ENCODE assay signal across 1 cellular context in the genomic region with DNA sequence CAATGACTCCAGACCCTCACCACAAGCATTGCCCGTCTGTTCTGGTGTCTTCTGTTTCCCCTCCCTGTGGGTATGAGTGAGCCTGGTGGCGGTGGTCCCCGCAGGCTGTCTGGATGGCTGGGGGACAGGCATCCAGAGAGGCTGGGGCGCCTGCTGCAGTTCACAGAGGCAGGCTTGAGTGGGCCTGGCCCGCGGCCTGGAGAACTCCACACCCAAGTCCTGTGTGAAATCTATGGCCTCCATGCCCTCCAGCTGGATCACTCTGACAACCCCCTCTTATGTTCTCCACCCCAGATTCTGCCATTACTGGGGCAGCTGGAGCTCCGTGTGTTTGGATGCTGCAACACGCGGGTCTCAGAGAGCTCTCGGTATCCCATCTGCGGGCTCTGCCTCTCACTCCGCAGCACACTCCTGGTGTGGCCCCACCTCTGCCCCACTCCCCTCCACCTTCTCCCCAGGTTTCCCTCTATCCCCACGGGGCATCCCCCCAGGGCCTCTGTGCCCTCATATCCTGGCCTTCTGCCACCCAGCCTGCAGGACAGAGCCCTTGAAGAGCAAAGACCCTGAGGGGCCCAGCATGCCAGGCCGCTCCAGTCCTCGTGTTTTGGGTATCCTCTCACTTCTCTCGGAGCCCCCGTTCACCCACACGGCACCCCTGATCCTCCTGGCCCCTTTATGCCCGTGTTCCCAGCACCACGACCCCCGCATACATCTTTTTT.
TF ChIP-seq lines count a peak whose summit lies in the region.

No MANE protein-coding gene starts in this region.

TF ChIP-seq in K562, 482 proteins besides CTCF, POLR2A, EP300 and RAD21 (continued from another document and continues in another):
- TF ChIP-seq FOSL1 (tag; conservative IDR thresholded peaks at IDR 0.05) (no peak), KDM5B (IDR thresholded peaks at IDR 0.05; ENCODE audit: insufficient replicate concordance, low read depth, low read length) (no peak), JUN (IDR thresholded peaks at IDR 0.05; ENCODE audit: borderline replicate concordance, low read depth, low read length) (no peak), JUN (CRISPR knock-in tag; IDR thresholded peaks at IDR 0.05; ENCODE audit: borderline replicate concordance) (0 out of 2 replicates have a peak, but pooled peaks have one; percentile 21), SMARCA5 (IDR thresholded peaks at IDR 0.05) (no peak), ATF4 (CRISPR knock-in tag; IDR thresholded peaks at IDR 0.05) (no peak), FOXM1 (IDR thresholded peaks at IDR 0.05; ENCODE audit: low read depth) (no peak), FOXM1 (CRISPR knock-in tag; IDR thresholded peaks at IDR 0.05; ENCODE audit: low read depth) (peak; percentile 39; the same call in 1 of the 2 replicates), FOXJ2 (tag; IDR thresholded peaks at IDR 0.05) (no peak), EP400 (IDR thresholded peaks at IDR 0.05) (no peak), RB1 (IDR thresholded peaks at IDR 0.05; ENCODE audit: low read depth) (no peak), CHCHD3 (CRISPR knock-in tag; IDR thresholded peaks at IDR 0.05) (no peak), HLTF (IDR thresholded peaks at IDR 0.05) (no peak), RFX1 (IDR thresholded peaks at IDR 0.05) (no peak), ADNP (tag; IDR thresholded peaks at IDR 0.05) (no peak), ILF3 (IDR thresholded peaks at IDR 0.05; ENCODE audit: borderline replicate concordance) (no peak), ATF1 (CRISPR knock-in tag; IDR thresholded peaks at IDR 0.05) (no peak), ATF1 (tag; IDR thresholded peaks at IDR 0.05) (no peak), SIN3B (IDR thresholded peaks at IDR 0.05; ENCODE audit: low read depth) (no peak), NKRF (IDR thresholded peaks at IDR 0.05; ENCODE audit: borderline replicate concordance) (no peak), ZNF408 (CRISPR knock-in tag; IDR thresholded peaks at IDR 0.05; ENCODE audit: low read depth) (no peak), LCOR (CRISPR knock-in tag; IDR thresholded peaks at IDR 0.05) (no peak), CXXC5 (CRISPR knock-in tag; IDR thresholded peaks at IDR 0.05) (no peak), BRD9 (IDR thresholded peaks at IDR 0.05; ENCODE audit: low read depth, partially characterized antibody) (no peak), ZNF282 (CRISPR knock-in tag; IDR thresholded peaks at IDR 0.05) (peak; percentile 66; the same call in 1 of the 2 replicates), FOXJ3 (CRISPR knock-in tag; IDR thresholded peaks at IDR 0.05) (no peak), MYBL2 (IDR thresholded peaks at IDR 0.05; ENCODE audit: low read depth) (no peak), MYBL2 (CRISPR knock-in tag; IDR thresholded peaks at IDR 0.05; ENCODE audit: borderline replicate concordance) (no peak), COPS2 (conservative IDR thresholded peaks at IDR 0.05) (no peak), HMBOX1 (IDR thresholded peaks at IDR 0.05) (no peak), HIVEP1 (CRISPR knock-in tag; IDR thresholded peaks at IDR 0.05) (0 out of 2 replicates have a peak, but pooled peaks have one; percentile 15), ZNF551 (CRISPR knock-in tag; IDR thresholded peaks at IDR 0.05) (no peak), LEF1 (IDR thresholded peaks at IDR 0.05) (no peak), RBM39 (optimal IDR thresholded peaks at IDR 0.05; ENCODE audit: low read depth, low read length) (no peak), CHD4 (IDR thresholded peaks at IDR 0.05; ENCODE audit: insufficient read depth, insufficient replicate concordance, low read depth, low read length, poor library complexity, severe bottlenecking) (no peak), THRAP3 (IDR thresholded peaks at IDR 0.05; ENCODE audit: borderline replicate concordance) (no peak), TBL1XR1 (IDR thresholded peaks at IDR 0.05; ENCODE audit: low read length in 2 of 2) (no peak), ELF4 (CRISPR knock-in tag; IDR thresholded peaks at IDR 0.05) (no peak), MEF2D (tag; conservative IDR thresholded peaks at IDR 0.05; ENCODE audit: low read depth) (no peak), TCFL5 (CRISPR knock-in tag; conservative IDR thresholded peaks at IDR 0.05) (no peak), ZNF695 (CRISPR knock-in tag; IDR thresholded peaks at IDR 0.05) (no peak), TSHZ1 (CRISPR knock-in tag; IDR thresholded peaks at IDR 0.05) (no peak), ZFP36 (IDR thresholded peaks at IDR 0.05; ENCODE audit: low read depth, low read length, partially characterized antibody) (no peak), HES1 (IDR thresholded peaks at IDR 0.05; ENCODE audit: low read depth) (no peak), SREBF2 (CRISPR knock-in tag; IDR thresholded peaks at IDR 0.05) (no peak), PPARD (CRISPR knock-in tag; IDR thresholded peaks at IDR 0.05) (no peak), MCM2 (IDR thresholded peaks at IDR 0.05; ENCODE audit: low read depth) (0 out of 2 replicates have a peak, but pooled peaks have one; percentile 53)
- TF ChIP-seq, protein P1, sequence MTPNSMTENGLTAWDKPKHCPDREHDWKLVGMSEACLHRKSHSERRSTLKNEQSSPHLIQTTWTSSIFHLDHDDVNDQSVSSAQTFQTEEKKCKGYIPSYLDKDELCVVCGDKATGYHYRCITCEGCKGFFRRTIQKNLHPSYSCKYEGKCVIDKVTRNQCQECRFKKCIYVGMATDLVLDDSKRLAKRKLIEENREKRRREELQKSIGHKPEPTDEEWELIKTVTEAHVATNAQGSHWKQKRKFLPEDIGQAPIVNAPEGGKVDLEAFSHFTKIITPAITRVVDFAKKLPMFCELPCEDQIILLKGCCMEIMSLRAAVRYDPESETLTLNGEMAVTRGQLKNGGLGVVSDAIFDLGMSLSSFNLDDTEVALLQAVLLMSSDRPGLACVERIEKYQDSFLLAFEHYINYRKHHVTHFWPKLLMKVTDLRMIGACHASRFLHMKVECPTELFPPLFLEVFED (CRISPR knock-in tag; conservative IDR thresholded peaks at IDR 0.05): no peak
- TF ChIP-seq, protein P2, sequence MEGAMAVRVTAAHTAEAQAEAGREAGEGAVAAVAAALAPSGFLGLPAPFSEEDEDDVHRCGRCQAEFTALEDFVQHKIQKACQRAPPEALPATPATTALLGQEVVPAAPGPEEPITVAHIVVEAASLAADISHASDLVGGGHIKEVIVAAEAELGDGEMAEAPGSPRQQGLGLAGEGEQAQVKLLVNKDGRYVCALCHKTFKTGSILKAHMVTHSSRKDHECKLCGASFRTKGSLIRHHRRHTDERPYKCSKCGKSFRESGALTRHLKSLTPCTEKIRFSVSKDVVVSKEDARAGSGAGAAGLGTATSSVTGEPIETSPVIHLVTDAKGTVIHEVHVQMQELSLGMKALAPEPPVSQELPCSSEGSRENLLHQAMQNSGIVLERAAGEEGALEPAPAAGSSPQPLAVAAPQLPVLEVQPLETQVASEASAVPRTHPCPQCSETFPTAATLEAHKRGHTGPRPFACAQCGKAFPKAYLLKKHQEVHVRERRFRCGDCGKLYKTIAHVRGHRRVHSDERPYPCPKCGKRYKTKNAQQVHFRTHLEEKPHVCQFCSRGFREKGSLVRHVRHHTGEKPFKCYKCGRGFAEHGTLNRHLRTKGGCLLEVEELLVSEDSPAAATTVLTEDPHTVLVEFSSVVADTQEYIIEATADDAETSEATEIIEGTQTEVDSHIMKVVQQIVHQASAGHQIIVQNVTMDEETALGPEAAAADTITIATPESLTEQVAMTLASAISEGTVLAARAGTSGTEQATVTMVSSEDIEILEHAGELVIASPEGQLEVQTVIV (CRISPR knock-in tag; IDR thresholded peaks at IDR 0.05; ENCODE audit: borderline replicate concordance): no peak
- TF ChIP-seq, protein P3, sequence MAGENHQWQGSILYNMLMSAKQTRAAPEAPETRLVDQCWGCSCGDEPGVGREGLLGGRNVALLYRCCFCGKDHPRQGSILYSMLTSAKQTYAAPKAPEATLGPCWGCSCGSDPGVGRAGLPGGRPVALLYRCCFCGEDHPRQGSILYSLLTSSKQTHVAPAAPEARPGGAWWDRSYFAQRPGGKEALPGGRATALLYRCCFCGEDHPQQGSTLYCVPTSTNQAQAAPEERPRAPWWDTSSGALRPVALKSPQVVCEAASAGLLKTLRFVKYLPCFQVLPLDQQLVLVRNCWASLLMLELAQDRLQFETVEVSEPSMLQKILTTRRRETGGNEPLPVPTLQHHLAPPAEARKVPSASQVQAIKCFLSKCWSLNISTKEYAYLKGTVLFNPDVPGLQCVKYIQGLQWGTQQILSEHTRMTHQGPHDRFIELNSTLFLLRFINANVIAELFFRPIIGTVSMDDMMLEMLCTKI (IDR thresholded peaks at IDR 0.05; ENCODE audit: partially characterized antibody): no peak
- TF ChIP-seq, protein P4, sequence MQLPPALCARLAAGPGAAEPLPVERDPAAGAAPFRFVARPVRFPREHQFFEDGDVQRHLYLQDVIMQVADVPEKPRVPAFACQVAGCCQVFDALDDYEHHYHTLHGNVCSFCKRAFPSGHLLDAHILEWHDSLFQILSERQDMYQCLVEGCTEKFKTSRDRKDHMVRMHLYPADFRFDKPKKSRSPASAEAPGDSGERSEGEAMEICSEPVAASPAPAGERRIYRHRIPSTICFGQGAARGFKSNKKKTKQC (CRISPR knock-in tag; IDR thresholded peaks at IDR 0.05): no peak
- TF ChIP-seq, protein P5, sequence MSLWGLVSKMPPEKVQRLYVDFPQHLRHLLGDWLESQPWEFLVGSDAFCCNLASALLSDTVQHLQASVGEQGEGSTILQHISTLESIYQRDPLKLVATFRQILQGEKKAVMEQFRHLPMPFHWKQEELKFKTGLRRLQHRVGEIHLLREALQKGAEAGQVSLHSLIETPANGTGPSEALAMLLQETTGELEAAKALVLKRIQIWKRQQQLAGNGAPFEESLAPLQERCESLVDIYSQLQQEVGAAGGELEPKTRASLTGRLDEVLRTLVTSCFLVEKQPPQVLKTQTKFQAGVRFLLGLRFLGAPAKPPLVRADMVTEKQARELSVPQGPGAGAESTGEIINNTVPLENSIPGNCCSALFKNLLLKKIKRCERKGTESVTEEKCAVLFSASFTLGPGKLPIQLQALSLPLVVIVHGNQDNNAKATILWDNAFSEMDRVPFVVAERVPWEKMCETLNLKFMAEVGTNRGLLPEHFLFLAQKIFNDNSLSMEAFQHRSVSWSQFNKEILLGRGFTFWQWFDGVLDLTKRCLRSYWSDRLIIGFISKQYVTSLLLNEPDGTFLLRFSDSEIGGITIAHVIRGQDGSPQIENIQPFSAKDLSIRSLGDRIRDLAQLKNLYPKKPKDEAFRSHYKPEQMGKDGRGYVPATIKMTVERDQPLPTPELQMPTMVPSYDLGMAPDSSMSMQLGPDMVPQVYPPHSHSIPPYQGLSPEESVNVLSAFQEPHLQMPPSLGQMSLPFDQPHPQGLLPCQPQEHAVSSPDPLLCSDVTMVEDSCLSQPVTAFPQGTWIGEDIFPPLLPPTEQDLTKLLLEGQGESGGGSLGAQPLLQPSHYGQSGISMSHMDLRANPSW (CRISPR knock-in tag; IDR thresholded peaks at IDR 0.05): peak; percentile 3; the same call in 1 of the 2 replicates
